ENCODE assay signal across 17 cellular contexts in genomic region chr19:38615007-38615581, GRCh38. TPM values are rescaled to one million over a fixed set of nuclear protein-coding genes. Genes with fewer than 3 reads are reported as not detected.
DNase-seq lines count a peak whose midpoint lies in the region; ATAC-seq, FAIRE-seq and TF ChIP-seq lines count a peak whose summit lies in the region.
"Had no signal": no experiment of that assay in that cellular context is flagged by ENCODE, and none has a peak within 500 bp of the region (broad histone marks: within the 10 kb centered on the region; RNA-seq: fewer than 3 reads in every experiment).

No MANE protein-coding gene starts in this region.

- CTCF ChIA-PET in GM12878 (lab: Yijun Ruan, JAX) = interaction anchor here (0.6 to 6.3 kb wide), 6 partner anchors 20 to 212 kb away, joined by 3 to 60 read pairs (median 6); partner anchors contain the start of gene FAM98C

- no TSS peak for BruUV-seq in GM12878 (replicated peaks; lab: Mats Ljungman, UMichigan)

- DNase-seq in activated T-cell treated with anti-CD3 and anti-CD28 coated beads, Interleukin-2, amount 50 U/mL, for 24 hours = no peak
- DNase-seq in activated T-cell treated with anti-CD3 and anti-CD28 coated beads, Interleukin-2, amount 50 U/mL, for 1 hour = no peak
- DNase-seq in Karpas-422 = no peak
- DNase-seq in GM12878 (ENCODE audit: low read depth, low spot score) = no peak
- no peak for DNase-seq in neuronal stem cell (ENCODE audit: low spot score)
- no peak for DNase-seq in activated CD4-positive, CD25-positive, alpha-beta regulatory T cell (lab: John Stamatoyannopoulos, UW)
- no peak for DNase-seq in cerebellar nuclear complex (lab: John Stamatoyannopoulos, UW)
- DNase-seq: ACHN; brain microvascular endothelial cell; Calu3; effector CD8-positive, alpha-beta T cell; GOT3; NCI-H1417; right cardiac atrium had no signal

- H3K27ac ChIP-seq in Karpas-422 (ENCODE audit: low read length) = peak overlapping the region; percentile 96
- H3K27ac ChIP-seq in GM12878 (ENCODE audit: control insufficient read depth, insufficient read depth) = peak overlapping the region; percentile 46
- H3K27ac ChIP-seq in neuronal stem cell (replicated peaks; ENCODE audit: low read length) = no peak overlapping the region
- H3K27ac ChIP-seq: brain microvascular endothelial cell, KMS-11, SJSA1 had no signal

- H3K9ac ChIP-seq in Karpas-422 (ENCODE audit: low read length) (peak overlapping the region; percentile 40), GM12878 (ENCODE audit: control insufficient read depth, insufficient read depth, low read length) (peak overlapping the region; percentile 92), neuronal stem cell (ENCODE audit: low read depth, low read length, poor library complexity) (no peak overlapping the region)
- H3K9ac ChIP-seq: KMS-11 had no signal

- H2BK5ac ChIP-seq in neuronal stem cell (ENCODE audit: low read length) = no peak overlapping the region

- no peak overlapping the region for H3K23ac ChIP-seq in neuronal stem cell (ENCODE audit: low read depth, low read length, poor library complexity)

- RAD21 ChIA-PET in GM12878 (lab: Charles Lee; ENCODE audit: unreplicated experiment) = interaction anchor here (0.5 to 5.6 kb wide), 7 partner anchors 19 to 347 kb away, joined by 3 to 135 read pairs (median 3); partner anchors contain the start of gene FAM98C

- H4K91ac ChIP-seq in neuronal stem cell (ENCODE audit: low read depth, low read length, poor library complexity) = no peak overlapping the region

- no peak overlapping the region for H2BK120ac ChIP-seq in neuronal stem cell (ENCODE audit: low read depth, low read length)

- no peak for TF ChIP-seq EP300 in GM12878 (IDR thresholded peaks at IDR 0.05; ENCODE audit: borderline replicate concordance in 1 of 2, control insufficient read depth in 1 of 2, low read depth in 2 of 2, low read length in 2 of 2)

- peak overlapping the region; percentile 67 for H3K4me2 ChIP-seq in Karpas-422 (ENCODE audit: low read depth, low read length, poor library complexity, severe bottlenecking)
- peak overlapping the region; percentile 85 for H3K4me2 ChIP-seq in GM12878 (ENCODE audit: control insufficient read depth, insufficient read depth)
- H3K4me2 ChIP-seq in neuronal stem cell (ENCODE audit: insufficient read depth, low read length, poor library complexity, severe bottlenecking) = no peak overlapping the region
- H3K4me2 ChIP-seq: KMS-11 had no signal

- H3K79me1 ChIP-seq in neuronal stem cell (ENCODE audit: low read depth, low read length) = peaks cover 8% of the 10 kb centered on the region

- H3K36me3 ChIP-seq in Karpas-422 (ENCODE audit: insufficient read depth, low read length) (peaks cover 35% of the 10 kb centered on the region), GM12878 (ENCODE audit: control insufficient read depth in 2 of 2, insufficient read depth in 2 of 2, low read length in 1 of 2) (peaks cover 13 to 15% of the 10 kb centered on the region in 2 experiments; a peak in 3 of 4 replicates), neuronal stem cell (replicated peaks in 1 of 2; ENCODE audit: control insufficient read depth in 2 of 2, insufficient read depth in 2 of 2, low read length in 2 of 2) (peaks cover under 1 to 1% of the 10 kb centered on the region in 2 donors)
- H3K36me3 ChIP-seq: brain microvascular endothelial cell had no signal

- H3K27me3 ChIP-seq in Karpas-422 (ENCODE audit: low read length) = no peaks in the 10 kb centered on the region
- no peaks in the 10 kb centered on the region for H3K27me3 ChIP-seq in GM12878 (replicated peaks in 1 of 2; ENCODE audit: control insufficient read depth in 2 of 2, insufficient read depth in 2 of 2, low read length in 1 of 2)
- H3K27me3 ChIP-seq in neuronal stem cell (ENCODE audit: control insufficient read depth in 3 of 3, insufficient read depth in 3 of 3, low read depth in 1 of 3, low read length in 3 of 3) = no peaks in the 10 kb centered on the region
- H3K27me3 ChIP-seq: brain microvascular endothelial cell, SJSA1 had no signal

- H3K14ac ChIP-seq in neuronal stem cell (ENCODE audit: low read length) = no peak overlapping the region

- H3K4me1 ChIP-seq in Karpas-422 (ENCODE audit: low read length) (peaks cover 45% of the 10 kb centered on the region), GM12878 (ENCODE audit: control insufficient read depth, insufficient read depth, low read length) (peaks cover 9% of the 10 kb centered on the region), neuronal stem cell (ENCODE audit: control insufficient read depth in 2 of 2, insufficient read depth in 1 of 2, low read depth in 1 of 2, low read length in 2 of 2) (peaks cover 9 to 10% of the 10 kb centered on the region in 2 donors)

- H3K4ac ChIP-seq in neuronal stem cell (ENCODE audit: low read length) = no peak overlapping the region

- no peak overlapping the region for H2AFZ ChIP-seq in Karpas-422 (ENCODE audit: low read length)
- H2AFZ ChIP-seq in GM12878 (ENCODE audit: control insufficient read depth, low read depth, low read length) = no peak overlapping the region
- H2AFZ ChIP-seq in neuronal stem cell (ENCODE audit: low read length) = peak overlapping the region; percentile 28

- ATAC-seq in GM12878 (no peak), HG03521 (IDR thresholded peaks at IDR 0.05; ENCODE audit: unreplicated experiment) (no peak)
- ATAC-seq: right cardiac atrium had no signal

- H4K20me1 ChIP-seq in Karpas-422 (ENCODE audit: insufficient read depth, low read depth, low read length) = peaks cover 11% of the 10 kb centered on the region
- no peaks in the 10 kb centered on the region for H4K20me1 ChIP-seq in GM12878 (ENCODE audit: control insufficient read depth, insufficient read depth)

- no peaks in the 10 kb centered on the region for H3K9me2 ChIP-seq in Karpas-422 (replicated peaks; ENCODE audit: insufficient read depth, low read length)

- peaks cover 82% of the 10 kb centered on the region for H3K36me3 Mint-ChIP-seq in activated T-cell treated with anti-CD3 and anti-CD28 coated beads, Interleukin-2, amount 50 U/mL, for 24 hours (ENCODE audit: low read depth)

- H3K4me3 ChIP-seq in Karpas-422 (ENCODE audit: low read length) (peak overlapping the region; percentile 71; the same call in 1 of the 2 replicates), GM12878 (peak overlapping the region; percentile 84), neuronal stem cell (ENCODE audit: low read length in 2 of 2) (no peak overlapping the region)
- H3K4me3 ChIP-seq: SJSA1 had no signal

- FAIRE-seq in GM12878 (lab: Jason Lieb, UNC) = no peak

- peaks cover 57% of the 10 kb centered on the region for H3K79me2 ChIP-seq in Karpas-422 (ENCODE audit: low read length)
- H3K79me2 ChIP-seq in GM12878 (ENCODE audit: control insufficient read depth, insufficient read depth, low read length) = peaks cover 47% of the 10 kb centered on the region

- H3K27ac Mint-ChIP-seq in activated T-cell treated with anti-CD3 and anti-CD28 coated beads, Interleukin-2, amount 50 U/mL, for 24 hours = peak overlapping the region; percentile 81

- intact Hi-C loops in GM12878 (cut with micrococcal nuclease; ENCODE audit: unreplicated experiment) = no loop called here

- no peak for TF ChIP-seq CTCF in GM12878 (IDR thresholded peaks at IDR 0.05 in 2 of 3, conservative IDR thresholded peaks at IDR 0.05 in 1 of 3; ENCODE audit: control insufficient read depth in 2 of 3, extremely low read depth in 1 of 3, insufficient read depth in 1 of 3, low read depth in 3 of 3, low read length in 3 of 3)

- H2BK15ac ChIP-seq in neuronal stem cell (ENCODE audit: low read length) = no peak overlapping the region

- no peak for TF ChIP-seq POLR2A in GM12878 (IDR thresholded peaks at IDR 0.05; ENCODE audit: low read depth, low read length)

- no peak overlapping the region for H2AK5ac ChIP-seq in neuronal stem cell (ENCODE audit: low read depth, low read length)

- TF ChIP-seq RAD21 in GM12878 (IDR thresholded peaks at IDR 0.05; ENCODE audit: insufficient read depth, low read depth, low read length) = no peak

- no peak overlapping the region for H2BK12ac ChIP-seq in neuronal stem cell (ENCODE audit: low read length)

- H3K4me3 Mint-ChIP-seq in activated T-cell treated with anti-CD3 and anti-CD28 coated beads, Interleukin-2, amount 50 U/mL, for 24 hours = peak overlapping the region; percentile 99

- H3K4me1 Mint-ChIP-seq in activated T-cell treated with anti-CD3 and anti-CD28 coated beads, Interleukin-2, amount 50 U/mL, for 24 hours (ENCODE audit: low read depth) = peaks cover 49% of the 10 kb centered on the region

- WGBS in GM12878 (ENCODE audit: insufficient coverage, insufficient replicate concordance, low lambda C conversion rate, missing lambda C conversion rate) = 59% methylated on average over 7 of the region's 7 CpGs
- WGBS in neuronal stem cell (ENCODE audit: extremely low coverage in 2 of 2, insufficient read length in 2 of 2, insufficient replicate concordance in 1 of 2), 2 donors = no CpG with 5 or more reads among the region's 7 CpGs

- no peaks in the 10 kb centered on the region for H3K27me3 Mint-ChIP-seq in activated T-cell treated with anti-CD3 and anti-CD28 coated beads, Interleukin-2, amount 50 U/mL, for 24 hours

- SMC1A ChIA-PET in GM12878 (lab: Charles Lee; ENCODE audit: uncharacterized antibody, unreplicated experiment) = interaction anchor here (4.2 to 7.0 kb wide), 3 partner anchors 56 to 63 kb away, joined by 22 to 85 read pairs (median 35); no protein-coding TSS in a partner anchor

- no peaks in the 10 kb centered on the region for H3K9me3 Mint-ChIP-seq in activated T-cell treated with anti-CD3 and anti-CD28 coated beads, Interleukin-2, amount 50 U/mL, for 24 hours

- POLR2A ChIA-PET in GM12878 (lab: Charles Lee) = interaction anchor here (0.6 to 6.2 kb wide), 7 partner anchors 8 to 495 kb away, joined by 3 to 135 read pairs (median 4); no protein-coding TSS in a partner anchor

- no peak overlapping the region for H3K18ac ChIP-seq in neuronal stem cell (ENCODE audit: low read length)

- in situ Hi-C loops in GM12878 (cut with MboI) = loop anchor here (5.0 kb wide), 1 partner anchor 53 kb away; no protein-coding TSS in a partner anchor

- no peak overlapping the region for H4K8ac ChIP-seq in neuronal stem cell (ENCODE audit: low read depth, low read length)

- H3K9me3 ChIP-seq in Karpas-422 (ENCODE audit: low read length) (no peaks in the 10 kb centered on the region), GM12878 (replicated peaks; ENCODE audit: control insufficient read depth, insufficient read depth, low read length) (no peaks in the 10 kb centered on the region), neuronal stem cell (replicated peaks in 1 of 2; ENCODE audit: control insufficient read depth in 2 of 2, insufficient read depth in 1 of 2, low read depth in 1 of 2, low read length in 2 of 2) (no peaks in the 10 kb centered on the region)
- H3K9me3 ChIP-seq: SJSA1 had no signal

RNA-seq across cellular contexts. Expression of gene MAP4K1, which starts 2.7 kb away (rescaled TPM):
- total RNA-seq in Karpas-422 (2014; rRNA removed; shearing (Covaris generic); ENCODE audit: low replicate concordance) = 262 and 352 TPM in 2 replicates
- total RNA-seq in GM12878 (2013; cell fraction: nucleolus; rRNA removed) = 240 and 254 TPM in 2 replicates
- total RNA-seq in GM12878 (2014; rRNA removed) = 107 and 123 TPM in 2 replicates
- 58.1 and 72.6 TPM in 2 replicates for total RNA-seq in GM12878 (2014; rRNA removed; fragmentation: Illumina TruSeq; extraction: Trizol)
- total RNA-seq in GM12878 (2021) = 294 and 306 TPM in 2 replicates
- polyA plus RNA-seq in GM12878 (2011; ENCODE audit: low read depth) = 90.5 TPM
- polyA plus RNA-seq in GM12878 (2011; rRNA removed) = 95.5 and 243 TPM in 2 replicates
- 202 and 251 TPM in 2 replicates for polyA plus RNA-seq in GM12878 (2011; cell fraction: cytosol; rRNA removed)
- 631 and 739 TPM in 2 replicates for polyA plus RNA-seq in GM12878 (2011; cell fraction: nucleus; rRNA removed)
- polyA plus RNA-seq in GM12878 (2012) = 149 and 285 TPM in 2 replicates
- 122 and 157 TPM in 2 replicates for polyA plus RNA-seq in GM12878 (2014; fragmentation: Illumina TruSeq; extraction: Trizol)
- polyA plus RNA-seq in GM12878 (2014; fragmentation: Nextera tagmentation; extraction: Ambion mirVana) = 10 to 100 TPM; 39.2 to 92.6 TPM
- polyA plus RNA-seq in GM12878 (2014; rRNA removed) = 117 and 145 TPM in 2 replicates
- 100 to 1,000 TPM; 220 to 263 TPM for polyA plus RNA-seq in GM12878 (2016; fragmentation: Nextera tagmentation; extraction: Ambion mirVana)
- 132 and 137 TPM in 2 replicates for polyA minus RNA-seq in GM12878 (2011; rRNA and poly(A)+ RNA removed)
- polyA minus RNA-seq in GM12878 (2011; cell fraction: cytosol; rRNA and poly(A)+ RNA removed) = 101 and 112 TPM in 2 replicates
- polyA minus RNA-seq in GM12878 (2011; cell fraction: nucleus; rRNA and poly(A)+ RNA removed) = 127 and 184 TPM in 2 replicates
- polyA plus RNA-seq in neuronal stem cell (2013, experiment 1 of 2) = 3.0 TPM
- polyA plus RNA-seq in neuronal stem cell (2013, experiment 2 of 2) = 3.5 TPM
- total RNA-seq: Calu3, SJSA1 had no signal

RNA-seq across cellular contexts. Expression of gene EIF3K, which starts 3.9 kb away (rescaled TPM):
- total RNA-seq in Karpas-422 (2014; rRNA removed; shearing (Covaris generic); ENCODE audit: low replicate concordance) = 474 and 745 TPM in 2 replicates
- 94.4 and 105 TPM in 2 replicates for total RNA-seq in GM12878 (2013; cell fraction: nucleolus; rRNA removed)
- total RNA-seq in GM12878 (2014; rRNA removed) (454 and 468 TPM in 2 replicates), GM12878 (2014; rRNA removed; fragmentation: Illumina TruSeq; extraction: Trizol) (344 and 358 TPM in 2 replicates), GM12878 (2021) (378 and 384 TPM in 2 replicates)
- 241 TPM for polyA plus RNA-seq in GM12878 (2011; ENCODE audit: low read depth)
- polyA plus RNA-seq in GM12878 (2011; rRNA removed) (156 and 330 TPM in 2 replicates), GM12878 (2014; fragmentation: Illumina TruSeq; extraction: Trizol) (862 and 927 TPM in 2 replicates), GM12878 (2014; fragmentation: Nextera tagmentation; extraction: Ambion mirVana) (100 to 1,000 TPM; 715 to 863 TPM), GM12878 (2014; rRNA removed) (515 and 596 TPM in 2 replicates), GM12878 (2016; fragmentation: Nextera tagmentation; extraction: Ambion mirVana) (100 to 1,000 TPM; 393 to 403 TPM)
- 865 and 965 TPM in 2 replicates for polyA plus RNA-seq in GM12878 (2011; cell fraction: cytosol; rRNA removed)
- polyA plus RNA-seq in GM12878 (2011; cell fraction: nucleus; rRNA removed) = 352 and 437 TPM in 2 replicates
- polyA plus RNA-seq in GM12878 (2012) = 356 and 358 TPM in 2 replicates
- 377 and 421 TPM in 2 replicates for polyA minus RNA-seq in GM12878 (2011; rRNA and poly(A)+ RNA removed)
- polyA minus RNA-seq in GM12878 (2011; cell fraction: cytosol; rRNA and poly(A)+ RNA removed) = 139 and 152 TPM in 2 replicates
- 57.3 and 75.5 TPM in 2 replicates for polyA minus RNA-seq in GM12878 (2011; cell fraction: nucleus; rRNA and poly(A)+ RNA removed)
- polyA plus RNA-seq in neuronal stem cell (2013, experiment 1 of 2) = 218 TPM
- polyA plus RNA-seq in neuronal stem cell (2013, experiment 2 of 2) = 210 TPM

RNA-seq across cellular contexts. Expression of gene ACTN4, which starts 32.4 kb away (rescaled TPM):
- total RNA-seq in Karpas-422 (2014; rRNA removed; shearing (Covaris generic); ENCODE audit: low replicate concordance) = 54.6 and 106 TPM in 2 replicates
- 94.9 and 116 TPM in 2 replicates for total RNA-seq in GM12878 (2013; cell fraction: nucleolus; rRNA removed)
- total RNA-seq in GM12878 (2014; rRNA removed) = 131 and 173 TPM in 2 replicates
- total RNA-seq in GM12878 (2014; rRNA removed; fragmentation: Illumina TruSeq; extraction: Trizol) = 26.9 and 30.4 TPM in 2 replicates
- total RNA-seq in GM12878 (2021) = 278 and 293 TPM in 2 replicates
- 84.3 TPM for polyA plus RNA-seq in GM12878 (2011; ENCODE audit: low read depth)
- 40.0 and 127 TPM in 2 replicates for polyA plus RNA-seq in GM12878 (2011; rRNA removed)
- 71.1 and 76.5 TPM in 2 replicates for polyA plus RNA-seq in GM12878 (2011; cell fraction: cytosol; rRNA removed)
- 300 and 637 TPM in 2 replicates for polyA plus RNA-seq in GM12878 (2011; cell fraction: nucleus; rRNA removed)
- 113 and 154 TPM in 2 replicates for polyA plus RNA-seq in GM12878 (2012)
- 99.2 and 135 TPM in 2 replicates for polyA plus RNA-seq in GM12878 (2014; fragmentation: Illumina TruSeq; extraction: Trizol)
- polyA plus RNA-seq in GM12878 (2014; fragmentation: Nextera tagmentation; extraction: Ambion mirVana) = 1 to 10 TPM; 2.4 to 6.7 TPM
- polyA plus RNA-seq in GM12878 (2014; rRNA removed) = 123 and 187 TPM in 2 replicates
- 10 to 100 TPM; 37.9 to 45.7 TPM for polyA plus RNA-seq in GM12878 (2016; fragmentation: Nextera tagmentation; extraction: Ambion mirVana)
- 59.8 and 89.6 TPM in 2 replicates for polyA minus RNA-seq in GM12878 (2011; rRNA and poly(A)+ RNA removed)
- polyA minus RNA-seq in GM12878 (2011; cell fraction: cytosol; rRNA and poly(A)+ RNA removed) = 39.3 and 47.6 TPM in 2 replicates
- 27.4 and 67.4 TPM in 2 replicates for polyA minus RNA-seq in GM12878 (2011; cell fraction: nucleus; rRNA and poly(A)+ RNA removed)
- polyA plus RNA-seq in neuronal stem cell (2013, experiment 1 of 2) = 205 TPM
- 200 TPM for polyA plus RNA-seq in neuronal stem cell (2013, experiment 2 of 2)

Comparison
In these comparisons a context has a peak if more than half of its experiments do, and no peak if none do; other contexts are left out.
1. H3K4me3 ChIP-seq: peak in Karpas-422 (single experiment) and GM12878 (single experiment); none in neuronal stem cell (0 of 2).